Comparison of ENCODE assay signal across 17 cellular contexts in genomic region chr11:72637926-72638325, GRCh38.
"Had no signal": no experiment of that assay in that cellular context is flagged by ENCODE, and none has a peak within 500 bp of the region (broad histone marks: within the 10 kb centered on the region; RNA-seq: fewer than 3 reads in every experiment).

No MANE protein-coding gene starts in this region.

- H3K27ac ChIP-seq: coronary artery, left lung, tibial artery had no signal

- H3K27me3 ChIP-seq: adrenal gland, vagina had no signal

- DNase-seq: activated CD4-positive, alpha-beta T cell treated with anti-CD3 and anti-CD28 coated beads, Interleukin-2, amount 50 U/mL, for 1 hour; activated naive CD4-positive, alpha-beta T cell treated with anti-CD3 and anti-CD28 coated beads, Interleukin-2, amount 50 U/mL, for 16 hours; caudate nucleus; effector CD8-positive, alpha-beta T cell; islet precursor cell; left lung; mesenchymal stem cell; occipital lobe; tibial artery had no signal

- FAIRE-seq: frontal cortex, TTC549 had no signal

- H3K9me3 ChIP-seq: adrenal gland, left lung, tibial artery, vagina had no signal

- H3K4me3 ChIP-seq: adrenal gland, coronary artery, left lung, skin epidermis, tibial artery, vagina had no signal

- H3K36me3 ChIP-seq: adrenal gland, left lung, tibial artery, vagina had no signal

- ATAC-seq: left lung; natural killer cell treated with Interleukin-12 subunit alpha and Interleukin-12 subunit beta and Interleukin-15 and Interleukin-18, amount 100 ng/mL, for 72 hours; stimulated activated effector memory CD8-positive, alpha-beta T cell treated with anti-CD3 and anti-CD28 coated beads, Interleukin-12 subunit alpha, Interleukin-12 subunit beta, amount 100 ng/mL, for 72 hours had no signal
